ENCODE assay signal across 25 cellular contexts in the genomic region with DNA sequence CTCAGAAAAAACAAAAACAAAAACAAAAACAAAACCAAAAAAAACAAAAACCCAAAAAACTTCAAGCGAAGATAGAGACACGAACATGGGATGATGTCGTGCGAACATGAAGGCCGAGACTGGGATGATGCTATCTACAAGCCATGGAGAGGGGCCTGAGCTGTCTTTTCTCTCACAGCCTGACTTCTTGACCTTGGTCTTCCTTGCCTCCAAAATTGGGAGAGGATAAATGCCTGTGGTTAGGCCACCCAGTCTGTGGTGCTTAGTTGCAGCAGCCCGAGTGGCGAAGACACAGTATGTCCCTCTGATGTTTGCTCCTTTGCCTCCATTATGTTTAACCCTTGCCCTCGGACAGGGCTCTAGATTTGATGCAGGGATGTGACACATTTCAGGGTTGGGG.
DNase-seq lines count a peak whose midpoint lies in the region; ATAC-seq lines count a peak whose summit lies in the region.
"Had no signal": no experiment of that assay in that cellular context is flagged by ENCODE, and none has a peak within 500 bp of the region (broad histone marks: within the 10 kb centered on the region; RNA-seq: fewer than 3 reads in every experiment).

No MANE protein-coding gene starts in this region.

- ATAC-seq in HG03108 (IDR thresholded peaks at IDR 0.05; ENCODE audit: unreplicated experiment): no peak
- ATAC-seq in activated CD8-positive, alpha-beta memory T cell treated with anti-CD3 and anti-CD28 coated beads, Interleukin-2, amount 10 ng/mL, durations not matched to agents 7 days and 5 days: no peak
- ATAC-seq: activated naive CD8-positive, alpha-beta T cell treated with anti-CD3 and anti-CD28 coated beads, Interleukin-2, amount 50 U/mL, for 24 hours; activated T-cell treated with anti-CD3 and anti-CD28 coated beads, Interleukin-2, amount 50 U/mL, for 4 hours; heart left ventricle had no signal

- DNase-seq in HS-27A (ENCODE audit: low read depth): peak; percentile 35
- DNase-seq in amniotic epithelial cell (ENCODE audit: low read depth): peak; percentile 78
- peak; percentile 61 for DNase-seq in iris pigment epithelial cell (ENCODE audit: low read depth)
- DNase-seq in activated CD8-positive, alpha-beta memory T cell treated with anti-CD3 and anti-CD28 coated beads, Interleukin-2, amount 10 ng/mL, durations not matched to agents 7 days and 5 days: no peak
- no peak for DNase-seq in nucleus accumbens (lab: John Stamatoyannopoulos, UW)
- DNase-seq in ecto neural progenitor cell (ENCODE audit: low spot score): no peak
- DNase-seq: activated CD4-positive, alpha-beta T cell treated with anti-CD3 and anti-CD28 coated beads for 4 hours; activated gamma-delta T cell treated with Interleukin-2 at 50 U/mL for 16 hours; activated naive CD8-positive, alpha-beta T cell treated with anti-CD3 and anti-CD28 coated beads, Interleukin-2, amount 50 U/mL, for 24 hours; activated T-cell treated with anti-CD3 and anti-CD28 coated beads, Interleukin-2, amount 50 U/mL, for 4 hours; CD4-positive, alpha-beta memory T cell; DMS 273 treated with DMSO at 0.1 percent for 48 hours; effector CD4-positive, alpha-beta T cell; GOT3; heart left ventricle; KBM-7; mesendoderm; naive B cell; NCI-H1417 treated with DMSO at 0.1 percent for 48 hours; NCI-H446 treated with DMSO at 0.1 percent for 48 hours; NCI-H82; occipital lobe; SK-N-SH; stimulated activated naive CD4-positive, alpha-beta T cell treated with Interleukin-2 at 50 U/mL for 16 hours had no signal

- no peak overlapping the region for H3K4me3 Mint-ChIP-seq in activated CD8-positive, alpha-beta memory T cell treated with anti-CD3 and anti-CD28 coated beads, Interleukin-2, amount 10 ng/mL, durations not matched to agents 7 days and 5 days
- H3K4me3 Mint-ChIP-seq: activated naive CD8-positive, alpha-beta T cell treated with anti-CD3 and anti-CD28 coated beads, Interleukin-2, amount 50 U/mL, for 24 hours; activated T-cell treated with anti-CD3 and anti-CD28 coated beads, Interleukin-2, amount 50 U/mL, for 4 hours; CD4-positive, alpha-beta memory T cell; naive B cell had no signal

- CTCF ChIA-PET in activated CD8-positive, alpha-beta memory T cell treated with anti-CD3 and anti-CD28 coated beads, Interleukin-2, amount 10 ng/mL, durations not matched to agents 7 days and 5 days (lab: Charles Lee): interaction anchor here (1.1 kb wide), 1 partner anchor 17 kb away, joined by 3 read pairs; no protein-coding TSS in a partner anchor

- no peaks in the 10 kb centered on the region for H3K36me3 Mint-ChIP-seq in activated CD8-positive, alpha-beta memory T cell treated with anti-CD3 and anti-CD28 coated beads, Interleukin-2, amount 10 ng/mL, durations not matched to agents 7 days and 5 days
- H3K36me3 Mint-ChIP-seq: CD4-positive, alpha-beta memory T cell; naive B cell had no signal

- no peaks in the 10 kb centered on the region for H3K9me3 Mint-ChIP-seq in activated CD8-positive, alpha-beta memory T cell treated with anti-CD3 and anti-CD28 coated beads, Interleukin-2, amount 10 ng/mL, durations not matched to agents 7 days and 5 days (ENCODE audit: low read depth)
- H3K9me3 Mint-ChIP-seq: activated naive CD8-positive, alpha-beta T cell treated with anti-CD3 and anti-CD28 coated beads, Interleukin-2, amount 50 U/mL, for 24 hours; activated T-cell treated with anti-CD3 and anti-CD28 coated beads, Interleukin-2, amount 50 U/mL, for 4 hours; naive B cell had no signal

- no peak overlapping the region for H3K27ac Mint-ChIP-seq in activated CD8-positive, alpha-beta memory T cell treated with anti-CD3 and anti-CD28 coated beads, Interleukin-2, amount 10 ng/mL, durations not matched to agents 7 days and 5 days
- H3K27ac Mint-ChIP-seq: activated naive CD8-positive, alpha-beta T cell treated with anti-CD3 and anti-CD28 coated beads, Interleukin-2, amount 50 U/mL, for 24 hours; CD4-positive, alpha-beta memory T cell; naive B cell had no signal

- no peaks in the 10 kb centered on the region for H3K4me1 Mint-ChIP-seq in activated CD8-positive, alpha-beta memory T cell treated with anti-CD3 and anti-CD28 coated beads, Interleukin-2, amount 10 ng/mL, durations not matched to agents 7 days and 5 days
- H3K4me1 Mint-ChIP-seq: activated naive CD8-positive, alpha-beta T cell treated with anti-CD3 and anti-CD28 coated beads, Interleukin-2, amount 50 U/mL, for 24 hours; CD4-positive, alpha-beta memory T cell had no signal

- no peaks in the 10 kb centered on the region for H3K27me3 Mint-ChIP-seq in activated CD8-positive, alpha-beta memory T cell treated with anti-CD3 and anti-CD28 coated beads, Interleukin-2, amount 10 ng/mL, durations not matched to agents 7 days and 5 days
- H3K27me3 Mint-ChIP-seq: activated naive CD8-positive, alpha-beta T cell treated with anti-CD3 and anti-CD28 coated beads, Interleukin-2, amount 50 U/mL, for 24 hours; CD4-positive, alpha-beta memory T cell had no signal

Comparison
In these comparisons a context has a peak if more than half of its experiments do, and no peak if none do; other contexts are left out.
1. DNase-seq: peak in HS-27A (single experiment), amniotic epithelial cell (single experiment) and iris pigment epithelial cell (single experiment); none in activated CD8-positive, alpha-beta memory T cell treated with anti-CD3 and anti-CD28 coated beads, Interleukin-2, amount 10 ng/mL, durations not matched to agents 7 days and 5 days (single experiment), nucleus accumbens (0 of 56) and ecto neural progenitor cell (single experiment).